Comparison of ENCODE assay signal across 22 cellular contexts in genomic region chr7:21175714-21176113, GRCh38.
DNase-seq lines count a peak whose midpoint lies in the region; ATAC-seq, FAIRE-seq and TF ChIP-seq lines count a peak whose summit lies in the region.
"Had no signal": no experiment of that assay in that cellular context is flagged by ENCODE, and none has a peak within 500 bp of the region (broad histone marks: within the 10 kb centered on the region; RNA-seq: fewer than 3 reads in every experiment).

No MANE protein-coding gene starts in this region.

- peaks cover 3% of the 10 kb centered on the region for H3K9me3 Mint-ChIP-seq in WTC11
- peaks cover 14% of the 10 kb centered on the region for H3K9me3 Mint-ChIP-seq in neural progenitor cell
- H3K9me3 Mint-ChIP-seq in T-cell: peaks cover 0 to 5% (median 0%) of the 10 kb centered on the region in 3 donors
- H3K9me3 Mint-ChIP-seq: CD8-positive, alpha-beta T cell had no signal

- peak overlapping the region; percentile 14 for H3K4me2 ChIP-seq in neural progenitor cell
- H3K4me2 ChIP-seq: A549; BLaER1 treated with 17β-estradiol and CSF1 and Interleukin-3, amounts not matched to agents 10 nM and 100 nM had no signal

- peaks cover 12% of the 10 kb centered on the region for H3F3A ChIP-seq in neural progenitor cell (ENCODE audit: low read depth)

- peaks cover 29% of the 10 kb centered on the region for H3K4me1 ChIP-seq in neural progenitor cell
- H3K4me1 ChIP-seq: A549; BLaER1 treated with 17β-estradiol and CSF1 and Interleukin-3, amounts not matched to agents 10 nM and 100 nM; Caco-2 had no signal

- ATAC-seq in WTC11 (peak; percentile 75), T-cell (replicated peaks in 1 of 4) (no peak), HG02588 (IDR thresholded peaks at IDR 0.05; ENCODE audit: unreplicated experiment) (no peak)
- ATAC-seq: A549; CD8-positive, alpha-beta T cell; GM12878 had no signal

- no peak for TF ChIP-seq CTCF in WTC11 (IDR thresholded peaks at IDR 0.05)
- TF ChIP-seq CTCF in neural progenitor cell (IDR thresholded peaks at IDR 0.05): no peak

- H3K4me3 Mint-ChIP-seq in WTC11 (no peak overlapping the region), neural progenitor cell (no peak overlapping the region), T-cell (no peak overlapping the region)
- H3K4me3 Mint-ChIP-seq: B cell; CD4-positive, alpha-beta T cell; CD8-positive, alpha-beta T cell had no signal

- FAIRE-seq in RCC 7860 (lab: Jason Lieb, UNC): no peak
- FAIRE-seq: A549, D721Med, GM12878, GM12892, GM18507 had no signal

- H3K27me3 ChIP-seq in neural progenitor cell: no peaks in the 10 kb centered on the region
- H3K27me3 ChIP-seq: BLaER1 treated with 17β-estradiol and CSF1 and Interleukin-3, amounts not matched to agents 10 nM and 100 nM had no signal

- POLR2A ChIA-PET in WTC11 (lab: Charles Lee): no interaction called here
- POLR2A ChIA-PET in T-cell (lab: Charles Lee): no interaction called here

- no peak overlapping the region for H3K9ac ChIP-seq in neural progenitor cell
- H3K9ac ChIP-seq: BLaER1 treated with 17β-estradiol and CSF1 and Interleukin-3, amounts not matched to agents 10 nM and 100 nM had no signal

- CTCF ChIA-PET in WTC11 (lab: Charles Lee) (no interaction called here), T-cell (lab: Charles Lee) (no interaction called here)

- H4K20me1 ChIP-seq in neural progenitor cell (ENCODE audit: low read depth): no peaks in the 10 kb centered on the region
- H4K20me1 ChIP-seq: BLaER1 treated with 17β-estradiol and CSF1 and Interleukin-3, amounts not matched to agents 10 nM and 100 nM had no signal

- H3K36me3 Mint-ChIP-seq in WTC11 (peaks cover 5% of the 10 kb centered on the region; the same call in 1 of the 2 replicates), neural progenitor cell (no peaks in the 10 kb centered on the region), T-cell (no peaks in the 10 kb centered on the region)
- H3K36me3 Mint-ChIP-seq: CD8-positive, alpha-beta T cell had no signal

- H3K4me1 Mint-ChIP-seq in WTC11 (peaks cover 33% of the 10 kb centered on the region), neural progenitor cell (peaks cover 22% of the 10 kb centered on the region), T-cell (no peaks in the 10 kb centered on the region)
- H3K4me1 Mint-ChIP-seq: B cell had no signal

- H3K9me3 ChIP-seq in neural progenitor cell (ENCODE audit: low read depth): no peaks in the 10 kb centered on the region
- H3K9me3 ChIP-seq: A549; BLaER1 treated with 17β-estradiol and CSF1 and Interleukin-3, amounts not matched to agents 10 nM and 100 nM; Caco-2 had no signal

- H3K27me3 Mint-ChIP-seq in WTC11 (ENCODE audit: low read depth) (peaks cover 26% of the 10 kb centered on the region), neural progenitor cell (ENCODE audit: insufficient read depth, low read depth) (peaks cover 16% of the 10 kb centered on the region), T-cell (peaks cover 14 to 21% of the 10 kb centered on the region in 2 donors)

- H3K4me3 ChIP-seq in neural progenitor cell: no peak overlapping the region
- H3K4me3 ChIP-seq: A549; BLaER1 treated with 17β-estradiol and CSF1 and Interleukin-3, amounts not matched to agents 10 nM and 100 nM; GM12878 had no signal

- no peaks in the 10 kb centered on the region for H3K36me3 ChIP-seq in neural progenitor cell
- H3K36me3 ChIP-seq: BLaER1 treated with 17β-estradiol and CSF1 and Interleukin-3, amounts not matched to agents 10 nM and 100 nM had no signal

- DNase-seq in ELF-1 (ENCODE audit: low read depth, low spot score): peak; percentile 9
- DNase-seq in WTC11 (ENCODE audit: low spot score): no peak
- peak; percentile 38 for DNase-seq in neural progenitor cell (ENCODE audit: low spot score)
- no peak for DNase-seq in T-cell
- DNase-seq in RCC 7860 (ENCODE audit: low spot score): no peak
- DNase-seq: AML-193; Caco-2; Calu3; CD4-positive, alpha-beta T cell; CD8-positive, alpha-beta T cell; DMS79 treated with DMSO at 0.1 percent for 48 hours; GDM1 had no signal

- H3K27ac ChIP-seq in neural progenitor cell: no peak overlapping the region
- H3K27ac ChIP-seq: 22Rv1; A549; BLaER1 treated with 17β-estradiol and CSF1 and Interleukin-3, amounts not matched to agents 10 nM and 100 nM; C4-2B had no signal

- H2AFZ ChIP-seq in neural progenitor cell (replicated peaks): no peak overlapping the region

- H3K27ac Mint-ChIP-seq in WTC11 (no peak overlapping the region), neural progenitor cell (no peak overlapping the region), T-cell (no peak overlapping the region)
- H3K27ac Mint-ChIP-seq: B cell; CD4-positive, alpha-beta T cell; CD8-positive, alpha-beta T cell had no signal

- H3K79me2 ChIP-seq in neural progenitor cell (ENCODE audit: low read depth): no peaks in the 10 kb centered on the region

TF ChIP-seq in WTC11, 78 proteins besides CTCF, POLR2A, EP300 and RAD21:
- TF ChIP-seq ZNF281 (CRISPR knock-in tag; IDR thresholded peaks at IDR 0.05): no peak
- no peak for TF ChIP-seq PRRX2 (CRISPR knock-in tag; IDR thresholded peaks at IDR 0.05)
- TF ChIP-seq AFF4 (CRISPR knock-in tag; IDR thresholded peaks at IDR 0.05; ENCODE audit: borderline replicate concordance): no peak
- no peak for TF ChIP-seq ESRRA (CRISPR knock-in tag; IDR thresholded peaks at IDR 0.05; ENCODE audit: borderline replicate concordance)
- TF ChIP-seq FOXP4 (CRISPR knock-in tag; IDR thresholded peaks at IDR 0.05): no peak
- TF ChIP-seq FOXP1 (CRISPR knock-in tag; IDR thresholded peaks at IDR 0.05; ENCODE audit: borderline replicate concordance): no peak
TF ChIP-seq in WTC11: peak in this region for 0.

Comparison
In these comparisons a context has a peak if more than half of its experiments do, and no peak if none do; other contexts are left out.
1. DNase-seq: peak in ELF-1 (single experiment) and neural progenitor cell (single experiment); none in WTC11 (single experiment), T-cell (0 of 34) and RCC 7860 (single experiment).